10 cellular contexts compared by ENCODE assay signal in genomic region chr1:164563821-164564251, GRCh38. TPM values are rescaled to one million over a fixed set of nuclear protein-coding genes. Genes with fewer than 3 reads are reported as not detected.
A peak's percentile ranks its signal among the peaks of the same experiment; 100 is the strongest.
DNase-seq lines count a peak whose midpoint lies in the region; ATAC-seq, FAIRE-seq and TF ChIP-seq lines count a peak whose summit lies in the region.
"Had no signal": no experiment of that assay in that cellular context is flagged by ENCODE, and none has a peak within 500 bp of the region (broad histone marks: within the 10 kb centered on the region; RNA-seq: fewer than 3 reads in every experiment).

No MANE protein-coding gene starts in this region.

- peak overlapping the region; percentile 100 for H3K4me2 ChIP-seq in IMR-90 (ENCODE audit: low read depth, low read length)
- H3K4me2 ChIP-seq in mammary epithelial cell (ENCODE audit: insufficient read depth, low read depth, low read length) = peak overlapping the region; percentile 89

- BruUV-seq in IMR-90 (replicated peaks; lab: Mats Ljungman, UMichigan) (no TSS peak), mammary epithelial cell (replicated peaks; lab: Mats Ljungman, UMichigan) (no TSS peak)

- H4K8ac ChIP-seq in IMR-90 (ENCODE audit: low read depth in 2 of 2, low read length in 2 of 2) = peak overlapping the region in 1 of 2 experiments; percentile 47; a peak in 1 of 4 replicates

- DNase-seq in IMR-90 = no peak
- DNase-seq in mammary epithelial cell = peak; percentile 27
- DNase-seq in kidney = no peak
- no peak for DNase-seq in spleen
- DNase-seq in NCI-H2196 (lab: John Stamatoyannopoulos, UW; ENCODE audit: unreplicated experiment) = no peak
- no peak for DNase-seq in activated naive CD4-positive, alpha-beta T cell treated with anti-CD3 and anti-CD28 coated beads, Interleukin-2, amount 50 U/mL, for 16 hours
- DNase-seq: NCI-H1694, T-helper 1 cell had no signal

- dilution Hi-C loops in IMR-90 (cut with HindIII; ENCODE audit: low sequenced_read_pairs, unreplicated experiment) (no loop called here), mammary epithelial cell (cut with HindIII; ENCODE audit: low sequenced_read_pairs) (no loop called here)

- no peaks in the 10 kb centered on the region for H3K9me1 ChIP-seq in IMR-90 (ENCODE audit: insufficient read depth, low read length)

- TF ChIP-seq RAD21 in IMR-90 (IDR thresholded peaks at IDR 0.05; ENCODE audit: low read length) = no peak

- peak overlapping the region; percentile 61 for H3K18ac ChIP-seq in IMR-90 (ENCODE audit: low read depth, low read length)

- H3K9ac ChIP-seq in IMR-90 (ENCODE audit: low read depth, low read length) (peak overlapping the region; percentile 45), mammary epithelial cell (ENCODE audit: insufficient read depth, low read length) (peak overlapping the region; percentile 64), kidney (ENCODE audit: low read length in 2 of 2) (peak overlapping the region; percentile 43 to 68)

- no peak overlapping the region for H2AK9ac ChIP-seq in IMR-90 (replicated peaks; ENCODE audit: low read depth, low read length, poor library complexity)

- no peak overlapping the region for H2AK5ac ChIP-seq in IMR-90 (ENCODE audit: low read depth, low read length)

- no peak overlapping the region for H2BK15ac ChIP-seq in IMR-90 (ENCODE audit: low read depth, low read length)

- no peak for FAIRE-seq in kidney (lab: Jason Lieb, UNC)

- H3K14ac ChIP-seq in IMR-90 (replicated peaks; ENCODE audit: low read depth, low read length) = peak overlapping the region; percentile 52; the same call in 1 of the 2 replicates

- no peak overlapping the region for H3K4ac ChIP-seq in IMR-90 (ENCODE audit: low read depth, low read length)

- ATAC-seq in IMR-90 (ENCODE audit: low read depth) (no peak), HG03378 (IDR thresholded peaks at IDR 0.05; ENCODE audit: unreplicated experiment) (no peak), GM18907 (IDR thresholded peaks at IDR 0.05; ENCODE audit: unreplicated experiment) (no peak)

- peak overlapping the region; percentile 66 for H2BK5ac ChIP-seq in IMR-90 (ENCODE audit: low read depth, low read length, poor library complexity, severe bottlenecking)

- peak overlapping the region; percentile 54; the same call in 1 of the 2 replicates for H3K27ac ChIP-seq in IMR-90 (ENCODE audit: insufficient read depth, low read length)
- H3K27ac ChIP-seq in mammary epithelial cell (ENCODE audit: insufficient read depth, low read depth, low read length) = peak overlapping the region; percentile 44
- peak overlapping the region; percentile 29 to 35 for H3K27ac ChIP-seq in kidney (ENCODE audit: low read depth in 2 of 2, low read length in 2 of 2)
- peak overlapping the region in 5 of 8 donors; percentile 4 to 86 (median 45) for H3K27ac ChIP-seq in spleen

- no peak overlapping the region for H4K91ac ChIP-seq in IMR-90 (ENCODE audit: insufficient read depth, low read depth, low read length)

- H3K4me3 ChIP-seq in IMR-90 (ENCODE audit: insufficient read depth, low read depth, low read length) = peak overlapping the region; percentile 44
- peak overlapping the region; percentile 37 to 94 (median 61) for H3K4me3 ChIP-seq in mammary epithelial cell (replicated peaks in 1 of 3; ENCODE audit: insufficient read depth in 1 of 3, low read depth in 2 of 3, low read length in 3 of 3)
- H3K4me3 ChIP-seq in kidney (ENCODE audit: low read length in 2 of 2) = peak overlapping the region; percentile 77 to 93
- peak overlapping the region in 6 of 8 donors; percentile 3 to 75 (median 12) for H3K4me3 ChIP-seq in spleen

- H3K27me3 ChIP-seq in IMR-90 (ENCODE audit: control insufficient read depth, insufficient read depth, low read length) = no peaks in the 10 kb centered on the region
- no peaks in the 10 kb centered on the region for H3K27me3 ChIP-seq in mammary epithelial cell (ENCODE audit: insufficient read depth, low read length)
- peaks cover 0 to 25% (median 6%) of the 10 kb centered on the region in 7 donors for H3K27me3 ChIP-seq in spleen (replicated peaks in 1 of 7)

- H3K36me3 ChIP-seq in IMR-90 (ENCODE audit: control insufficient read depth, insufficient read depth, low read length) (0 out of 2 replicates have a peak, but pooled peaks cover 2% of the 10 kb centered on the region), mammary epithelial cell (ENCODE audit: insufficient read depth, low read length) (no peaks in the 10 kb centered on the region), kidney (ENCODE audit: control insufficient read depth in 1 of 2, insufficient read depth in 2 of 2, low read length in 2 of 2) (no peaks in the 10 kb centered on the region), spleen (no peaks in the 10 kb centered on the region)

- no peak for TF ChIP-seq POLR2A in IMR-90 (IDR thresholded peaks at IDR 0.05; ENCODE audit: low read depth, low read length)
- TF ChIP-seq POLR2A in spleen (IDR thresholded peaks at IDR 0.05) = no peak

- H2BK120ac ChIP-seq in IMR-90 (ENCODE audit: low read depth, low read length) = no peak overlapping the region

- H3K56ac ChIP-seq in IMR-90 (ENCODE audit: extremely low read depth, insufficient read depth, low read length) = peak overlapping the region; percentile 35

- peak overlapping the region; percentile 76 for H3K23ac ChIP-seq in IMR-90 (ENCODE audit: low read depth, low read length)

- H3K79me2 ChIP-seq in mammary epithelial cell (ENCODE audit: insufficient read depth, low read length) = peaks cover 12% of the 10 kb centered on the region

- in situ Hi-C loops in IMR-90 (cut with MboI; ENCODE audit: low sequenced_read_pairs) = loop anchor here (10.0 kb wide), 1 partner anchor 221 kb away; no protein-coding TSS in a partner anchor
- in situ Hi-C loops in mammary epithelial cell (cut with MboI; ENCODE audit: low sequenced_read_pairs in 2 of 2) = no loop called here

- no peak for TF ChIP-seq CTCF in IMR-90 (conservative IDR thresholded peaks at IDR 0.05; ENCODE audit: low read depth, low read length)
- TF ChIP-seq CTCF in mammary epithelial cell (conservative IDR thresholded peaks at IDR 0.05 in 1 of 2, IDR thresholded peaks at IDR 0.05 in 1 of 2; ENCODE audit: extremely low read depth in 1 of 2, insufficient read depth in 1 of 2, low read depth in 1 of 2, low read length in 2 of 2) = no peak
- no peak for TF ChIP-seq CTCF in kidney (IDR thresholded peaks at IDR 0.05; ENCODE audit: borderline replicate concordance, extremely low read depth, insufficient read depth)
- TF ChIP-seq CTCF in spleen (IDR thresholded peaks at IDR 0.05 in 8 of 11, conservative IDR thresholded peaks at IDR 0.05 in 3 of 11) = no peak

- H3K9me3 ChIP-seq in IMR-90 (ENCODE audit: control insufficient read depth, insufficient read depth, low read length) = no peaks in the 10 kb centered on the region
- no peaks in the 10 kb centered on the region for H3K9me3 ChIP-seq in mammary epithelial cell (replicated peaks; ENCODE audit: insufficient read depth, low read length)
- H3K9me3 ChIP-seq in kidney (ENCODE audit: control insufficient read depth in 1 of 2, low read length in 2 of 2) = no peaks in the 10 kb centered on the region
- no peaks in the 10 kb centered on the region for H3K9me3 ChIP-seq in spleen

- H3K4me1 ChIP-seq in IMR-90 (ENCODE audit: control insufficient read depth, insufficient read depth, low read length) (peaks cover 3% of the 10 kb centered on the region), mammary epithelial cell (ENCODE audit: insufficient read depth, low read length) (peaks cover 7% of the 10 kb centered on the region), kidney (ENCODE audit: control insufficient read depth in 1 of 2, insufficient read depth in 1 of 2, low read depth in 1 of 2, low read length in 2 of 2) (peaks cover 0 to 13% of the 10 kb centered on the region in 2 donors), spleen (peaks cover 0 to 43% (median 8%) of the 10 kb centered on the region in 6 donors)

- CTCF ChIA-PET in IMR-90 (lab: Yijun Ruan, JAX) = no interaction called here
- CTCF ChIA-PET in mammary epithelial cell (lab: Charles Lee; ENCODE audit: low non-redundant PET) = interaction anchor here (0.5 kb wide), 1 partner anchor 35 kb away, joined by 3 read pairs; no protein-coding TSS in a partner anchor

- H3K79me1 ChIP-seq in IMR-90 (ENCODE audit: low read depth in 1 of 2, low read length in 2 of 2) = peaks cover 0 to 7% of the 10 kb centered on the region in 2 experiments; a peak in 2 of 4 replicates

- no CpG with 5 or more reads among the region's 9 CpGs for WGBS in IMR-90 (ENCODE audit: extremely low coverage in 2 of 2, insufficient read length in 1 of 2), 2 experiments
- WGBS in mammary epithelial cell (ENCODE audit: low coverage, missing lambda C conversion rate) = 0% methylated on average over 9 of the region's 9 CpGs
- WGBS in spleen, 5 donors = 68 to 86% (median 76%) methylated on average over 9 of the region's 9 CpGs

- H4K20me1 ChIP-seq in IMR-90 (ENCODE audit: insufficient read depth, low read length) (no peaks in the 10 kb centered on the region), mammary epithelial cell (ENCODE audit: insufficient read depth, low read length) (no peaks in the 10 kb centered on the region)

- intact Hi-C loops in IMR-90 (cut with micrococcal nuclease) (loop anchor here (1.0 kb wide), 1 partner anchor 13 kb away; no protein-coding TSS in a partner anchor), mammary epithelial cell (cut with micrococcal nuclease) (loop anchor here (10.0 kb wide), 1 partner anchor 141 kb away; no protein-coding TSS in a partner anchor), kidney (cut with DNase I) (no loop called here), spleen (cut with DNase I; ENCODE audit: low total_unique reads) (no loop called here)

- no peak overlapping the region for H2BK20ac ChIP-seq in IMR-90 (ENCODE audit: low read depth, low read length)

- H4K5ac ChIP-seq in IMR-90 (ENCODE audit: low read depth, low read length) = no peak overlapping the region; the same call in 1 of the 2 replicates

- POLR2A ChIA-PET in IMR-90 (lab: Charles Lee; ENCODE audit: unreplicated experiment) = interaction anchor here (0.6 kb wide), 1 partner anchor 193 kb away, joined by 4 read pairs; no protein-coding TSS in a partner anchor

- H2AFZ ChIP-seq in IMR-90 (replicated peaks; ENCODE audit: low read length, poor library complexity) (no peak overlapping the region), mammary epithelial cell (ENCODE audit: low read depth, low read length) (peak overlapping the region; percentile 86)

TF ChIP-seq in IMR-90, 13 proteins besides CTCF, POLR2A, EP300 and RAD21 (continues in another document):
- TF ChIP-seq SMC3 (IDR thresholded peaks at IDR 0.05; ENCODE audit: low read depth, low read length) (no peak), MAFK (IDR thresholded peaks at IDR 0.05; ENCODE audit: low read depth, low read length) (no peak), NFE2L2 (IDR thresholded peaks at IDR 0.05; ENCODE audit: low read depth, low read length) (no peak), FOS (IDR thresholded peaks at IDR 0.05; ENCODE audit: low read depth, low read length) (no peak)

RNA-seq across cellular contexts. Expression of gene PBX1, which starts 4.9 kb away (rescaled TPM):
- total RNA-seq in IMR-90 (2012; rRNA removed) = 17.5 and 17.9 TPM in 2 replicates
- polyA plus RNA-seq in IMR-90 (2012; rRNA removed) = 12.3 and 13.9 TPM in 2 replicates
- 7.1 and 11.7 TPM in 2 replicates for polyA plus RNA-seq in IMR-90 (2012; cell fraction: cytosol; rRNA removed)
- polyA plus RNA-seq in IMR-90 (2012; cell fraction: nucleus; rRNA removed; ENCODE audit: low replicate concordance) = 8.2 and 17.8 TPM in 2 replicates
- total RNA-seq in mammary epithelial cell = 10 to 100 TPM; 10.2 to 14.8 TPM
- 4.9 TPM for polyA plus RNA-seq in mammary epithelial cell
- 6.4 TPM for polyA minus RNA-seq in mammary epithelial cell
- 91.5 TPM for total RNA-seq in kidney
- polyA plus RNA-seq in kidney (ENCODE audit: insufficient read depth, low read depth, low replicate concordance) = 14.9 TPM
- 10 to 100 TPM; 28.7 to 79.5 (median 33.8) TPM for total RNA-seq in spleen
- 1 to 10 TPM; 3.4 to 4.5 (median 3.8) TPM for polyA plus RNA-seq in spleen

Comparison
In these comparisons a context has a peak if more than half of its experiments do, and no peak if none do; other contexts are left out.
1. H3K4me3 ChIP-seq: peak in every context shown above with its lines; median percentile 85 in kidney; 61 in mammary epithelial cell; 44 in IMR-90; 12 in spleen.
2. intact Hi-C loops: an anchor here in IMR-90 (1.0 kb wide) and mammary epithelial cell (10.0 kb wide); none called in kidney and spleen.